15 cellular contexts compared by ENCODE assay signal in the genomic region with DNA sequence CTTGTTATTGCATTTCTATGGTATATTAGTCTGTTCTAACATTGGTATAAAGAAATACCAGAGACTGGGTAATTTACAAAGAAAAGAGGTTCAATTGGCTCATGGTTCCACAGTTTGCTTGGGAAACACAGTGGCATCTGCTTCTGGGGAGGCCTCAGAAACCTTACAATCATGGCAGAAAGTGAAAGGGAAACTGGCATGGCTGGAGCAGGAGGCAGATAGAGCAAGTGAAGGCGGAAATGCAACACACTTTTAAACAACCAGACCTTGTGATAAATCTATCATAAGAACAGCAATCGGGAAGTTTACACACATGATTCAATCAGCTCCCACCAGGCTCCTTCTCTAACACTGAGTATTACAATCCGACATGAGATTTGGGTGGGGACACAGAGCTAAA.
"Had no signal": no experiment of that assay in that cellular context is flagged by ENCODE, and none has a peak within 500 bp of the region (broad histone marks: within the 10 kb centered on the region; RNA-seq: fewer than 3 reads in every experiment).

No MANE protein-coding gene starts in this region.

- H3K27ac ChIP-seq: thyroid gland had no signal

- ATAC-seq: activated naive CD4-positive, alpha-beta T cell treated with anti-CD3 and anti-CD28 coated beads, Interleukin-2, amount 50 U/mL, for 72 hours; left lobe of liver; stimulated activated naive B cell treated with anti-CD40 and anti-IgM and Interleukin-4, amounts not matched to agents 10 μg/mL and 1 μg/mL and 100 μg/mL, for 72 hours had no signal

- DNase-seq: activated CD4-positive, CD25-positive, alpha-beta regulatory T cell treated with anti-CD3 and anti-CD28 coated beads, Interleukin-2, amount 50 U/mL, for 72 hours; activated CD8-positive, alpha-beta memory T cell treated with anti-CD3 and anti-CD28 coated beads for 24 hours; activated CD8-positive, alpha-beta memory T cell treated with anti-CD3 and anti-CD28 coated beads, Interleukin-2, amount 50 U/mL, for 48 hours; activated gamma-delta T cell; activated T-cell treated with anti-CD3 and anti-CD28 coated beads, Interleukin-2, amount 50 U/mL, for 48 hours; cerebellar nuclear complex; cortex of kidney; head of caudate nucleus; kidney; retina; stimulated activated naive B cell treated with anti-CD40 and anti-IgM and Interleukin-4, amounts not matched to agents 10 μg/mL and 1 μg/mL and 100 μg/mL, for 72 hours; T1000; thyroid gland had no signal
